Comparison of ENCODE assay signal across 12 cellular contexts in the genomic region with DNA sequence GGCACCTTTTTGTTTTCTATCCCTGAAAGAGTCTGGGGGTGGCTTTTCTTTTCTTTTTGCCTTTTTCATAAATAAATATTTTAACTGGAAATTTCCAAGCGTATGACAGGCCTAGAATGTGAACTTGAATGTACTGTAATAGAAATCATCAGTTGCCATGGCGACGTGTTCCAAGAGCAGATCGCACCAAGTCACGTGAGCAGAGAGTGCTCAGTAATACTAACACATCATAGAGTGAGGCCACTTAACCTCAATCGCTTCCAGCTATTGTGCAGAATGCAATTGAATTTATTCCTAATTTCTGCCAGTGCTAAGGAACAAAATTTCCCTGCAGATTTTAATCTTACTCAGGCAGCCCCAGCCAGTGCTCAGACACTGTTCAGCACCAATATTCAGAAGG. TPM values are rescaled to one million over a fixed set of nuclear protein-coding genes. Genes with fewer than 3 reads are reported as not detected.
DNase-seq lines count a peak whose midpoint lies in the region; ATAC-seq, FAIRE-seq and TF ChIP-seq lines count a peak whose summit lies in the region.
"Had no signal": no experiment of that assay in that cellular context is flagged by ENCODE, and none has a peak within 500 bp of the region (broad histone marks: within the 10 kb centered on the region; RNA-seq: fewer than 3 reads in every experiment).

No MANE protein-coding gene starts in this region.

- peaks cover 3% of the 10 kb centered on the region for H3K27me3 Mint-ChIP-seq in astrocyte (ENCODE audit: low read depth, unreplicated experiment)
- no peaks in the 10 kb centered on the region for H3K27me3 Mint-ChIP-seq in stimulated activated naive B cell treated with anti-CD40 and anti-IgM and Interleukin-4, amounts not matched to agents 10 μg/mL and 1 μg/mL and 100 μg/mL, for 72 hours

- no peak overlapping the region for H4K91ac ChIP-seq in IMR-90 (ENCODE audit: insufficient read depth, low read depth, low read length)

- H3K4me3 ChIP-seq in AG04449 (ENCODE audit: low read depth, low read length): no peak overlapping the region
- H3K4me3 ChIP-seq in IMR-90 (ENCODE audit: insufficient read depth, low read depth, low read length): no peak overlapping the region
- no peak overlapping the region for H3K4me3 ChIP-seq in astrocyte (ENCODE audit: insufficient read depth, low read depth, low read length)

- FAIRE-seq in astrocyte (lab: Jason Lieb, UNC): no peak

- no peak overlapping the region for H2BK5ac ChIP-seq in IMR-90 (ENCODE audit: low read depth, low read length, poor library complexity, severe bottlenecking)

- no peak for TF ChIP-seq RAD21 in IMR-90 (IDR thresholded peaks at IDR 0.05; ENCODE audit: low read length)

- peak; percentile 49 for DNase-seq in AG04449 (ENCODE audit: low read depth, low spot score)
- DNase-seq in IMR-90: peak; percentile 80
- DNase-seq in astrocyte (ENCODE audit: low read depth): peak; percentile 69
- peak; percentile 87 for DNase-seq in left kidney (ENCODE audit: low read depth, low spot score)
- DNase-seq in GM19238 (ENCODE audit: insufficient read length, low spot score): no peak
- DNase-seq in GM13976 (ENCODE audit: low spot score): no peak
- DNase-seq in stimulated activated naive B cell treated with anti-CD40 and anti-IgM and Interleukin-4, amounts not matched to agents 10 μg/mL and 1 μg/mL and 100 μg/mL, for 72 hours: no peak
- DNase-seq: activated gamma-delta T cell treated with Interleukin-2 at 50 U/mL for 16 hours; Calu3; islet precursor cell; stimulated activated CD4-positive, alpha-beta T cell treated with anti-CD3 and anti-CD28 coated beads, Interleukin-2, amount 100 ng/mL, for 48 hours had no signal

- H4K8ac ChIP-seq in IMR-90 (ENCODE audit: low read depth in 2 of 2, low read length in 2 of 2): no peak overlapping the region

- no peak overlapping the region for H3K14ac ChIP-seq in IMR-90 (replicated peaks; ENCODE audit: low read depth, low read length)

- in situ Hi-C loops in IMR-90 (cut with MboI; ENCODE audit: low sequenced_read_pairs) (no loop called here), GM13976 (cut with MboI; ENCODE audit: low sequenced_read_pairs, unreplicated experiment) (no loop called here)

- peaks cover 1% of the 10 kb centered on the region; the same call in 1 of the 2 replicates for H3K27me3 ChIP-seq in IMR-90 (ENCODE audit: control insufficient read depth, insufficient read depth, low read length)
- H3K27me3 ChIP-seq in astrocyte (ENCODE audit: insufficient read depth, low read length): no peaks in the 10 kb centered on the region

- H3K9me3 ChIP-seq in IMR-90 (ENCODE audit: control insufficient read depth, insufficient read depth, low read length) (no peaks in the 10 kb centered on the region), astrocyte (ENCODE audit: insufficient read depth, low read depth, low read length) (no peaks in the 10 kb centered on the region)

- no peak overlapping the region for H2AK9ac ChIP-seq in IMR-90 (replicated peaks; ENCODE audit: low read depth, low read length, poor library complexity)

- H4K20me1 ChIP-seq in IMR-90 (ENCODE audit: insufficient read depth, low read length) (no peaks in the 10 kb centered on the region), astrocyte (ENCODE audit: insufficient read depth, low read length) (no peaks in the 10 kb centered on the region)

- no peak overlapping the region for H3K18ac ChIP-seq in IMR-90 (ENCODE audit: low read depth, low read length)

- H3K4me3 Mint-ChIP-seq in astrocyte (ENCODE audit: unreplicated experiment): no peak overlapping the region
- no peak overlapping the region for H3K4me3 Mint-ChIP-seq in stimulated activated naive B cell treated with anti-CD40 and anti-IgM and Interleukin-4, amounts not matched to agents 10 μg/mL and 1 μg/mL and 100 μg/mL, for 72 hours

- peak; percentile 86 for ATAC-seq in IMR-90 (ENCODE audit: low read depth)
- ATAC-seq in HG03571 (IDR thresholded peaks at IDR 0.05; ENCODE audit: unreplicated experiment): no peak
- ATAC-seq in stimulated activated naive B cell treated with anti-CD40 and anti-IgM and Interleukin-4, amounts not matched to agents 10 μg/mL and 1 μg/mL and 100 μg/mL, for 72 hours (replicated peaks): no peak

- no peaks in the 10 kb centered on the region for H3K9me3 Mint-ChIP-seq in astrocyte (ENCODE audit: unreplicated experiment)
- H3K9me3 Mint-ChIP-seq in stimulated activated naive B cell treated with anti-CD40 and anti-IgM and Interleukin-4, amounts not matched to agents 10 μg/mL and 1 μg/mL and 100 μg/mL, for 72 hours: no peaks in the 10 kb centered on the region

- H4K5ac ChIP-seq in IMR-90 (ENCODE audit: low read depth, low read length): no peak overlapping the region

- H3K27ac Mint-ChIP-seq in astrocyte (ENCODE audit: unreplicated experiment): no peak overlapping the region
- H3K27ac Mint-ChIP-seq in stimulated activated naive B cell treated with anti-CD40 and anti-IgM and Interleukin-4, amounts not matched to agents 10 μg/mL and 1 μg/mL and 100 μg/mL, for 72 hours: no peak overlapping the region

- H3K79me1 ChIP-seq in IMR-90 (ENCODE audit: low read depth in 1 of 2, low read length in 2 of 2): no peaks in the 10 kb centered on the region

- dilution Hi-C loops in IMR-90 (cut with HindIII; ENCODE audit: low sequenced_read_pairs, unreplicated experiment): no loop called here

- H3K36me3 Mint-ChIP-seq in astrocyte (ENCODE audit: low read depth, unreplicated experiment): no peaks in the 10 kb centered on the region
- H3K36me3 Mint-ChIP-seq in stimulated activated naive B cell treated with anti-CD40 and anti-IgM and Interleukin-4, amounts not matched to agents 10 μg/mL and 1 μg/mL and 100 μg/mL, for 72 hours: no peaks in the 10 kb centered on the region

- no CpG with 5 or more reads among the region's 6 CpGs for whole genome bisulfite sequencing in IMR-90 (ENCODE audit: extremely low coverage in 2 of 2, insufficient read length in 1 of 2), 2 experiments

- POLR2A ChIA-PET in AG04449 (lab: Yijun Ruan, JAX) (no interaction called here), IMR-90 (lab: Charles Lee; ENCODE audit: unreplicated experiment) (no interaction called here)

- H3K9ac ChIP-seq in IMR-90 (ENCODE audit: low read depth, low read length): no peak overlapping the region
- no peak overlapping the region for H3K9ac ChIP-seq in astrocyte (ENCODE audit: low read length)

- H3K9me1 ChIP-seq in IMR-90 (ENCODE audit: insufficient read depth, low read length): no peaks in the 10 kb centered on the region

- H3K23ac ChIP-seq in IMR-90 (ENCODE audit: low read depth, low read length): no peak overlapping the region

- no peak for TF ChIP-seq POLR2A in IMR-90 (IDR thresholded peaks at IDR 0.05; ENCODE audit: low read depth, low read length)

- H2BK120ac ChIP-seq in IMR-90 (ENCODE audit: low read depth, low read length): no peak overlapping the region

- H3K4me1 ChIP-seq in IMR-90 (ENCODE audit: control insufficient read depth, insufficient read depth, low read length): no peaks in the 10 kb centered on the region
- peaks cover 9% of the 10 kb centered on the region for H3K4me1 ChIP-seq in astrocyte (ENCODE audit: insufficient read depth, low read length)

- no peak for TF ChIP-seq CTCF in AG04449 (IDR thresholded peaks at IDR 0.05; ENCODE audit: insufficient read depth, low read length, missing control alignments)
- no peak for TF ChIP-seq CTCF in IMR-90 (conservative IDR thresholded peaks at IDR 0.05; ENCODE audit: low read depth, low read length)
- TF ChIP-seq CTCF in astrocyte (IDR thresholded peaks at IDR 0.05; ENCODE audit: insufficient read depth, low read depth, low read length): no peak
- no peak for TF ChIP-seq CTCF in GM13976 (IDR thresholded peaks at IDR 0.05; ENCODE audit: borderline replicate concordance, control extremely low read depth, extremely low read depth, insufficient read depth, missing control alignments)

- H2AFZ ChIP-seq in IMR-90 (replicated peaks; ENCODE audit: low read length, poor library complexity): no peak overlapping the region
- no peak overlapping the region for H2AFZ ChIP-seq in astrocyte (ENCODE audit: low read depth, low read length)

- no peak overlapping the region for H3K4me2 ChIP-seq in IMR-90 (ENCODE audit: low read depth, low read length)
- H3K4me2 ChIP-seq in astrocyte (ENCODE audit: low read length): peak overlapping the region; percentile 36

- CTCF ChIA-PET in AG04449 (lab: Yijun Ruan, JAX) (no interaction called here), IMR-90 (lab: Yijun Ruan, JAX) (no interaction called here)

- intact Hi-C loops in IMR-90 (cut with micrococcal nuclease): no loop called here

- no peak overlapping the region for H3K56ac ChIP-seq in IMR-90 (ENCODE audit: extremely low read depth, insufficient read depth, low read length)

- no peaks in the 10 kb centered on the region for H3K79me2 ChIP-seq in astrocyte (ENCODE audit: insufficient read depth, low read length)

- H3K4me1 Mint-ChIP-seq in astrocyte (ENCODE audit: low read depth, unreplicated experiment): peaks cover 9% of the 10 kb centered on the region
- H3K4me1 Mint-ChIP-seq in stimulated activated naive B cell treated with anti-CD40 and anti-IgM and Interleukin-4, amounts not matched to agents 10 μg/mL and 1 μg/mL and 100 μg/mL, for 72 hours: peaks cover 7 to 8% of the 10 kb centered on the region in 2 donors

- H3K36me3 ChIP-seq in IMR-90 (ENCODE audit: control insufficient read depth, insufficient read depth, low read length): no peaks in the 10 kb centered on the region
- H3K36me3 ChIP-seq in astrocyte (ENCODE audit: insufficient read depth, low read length): no peaks in the 10 kb centered on the region

- H3K4ac ChIP-seq in IMR-90 (ENCODE audit: low read depth, low read length): no peak overlapping the region

- no peak overlapping the region for H2AK5ac ChIP-seq in IMR-90 (ENCODE audit: low read depth, low read length)

- no peak overlapping the region for H3K27ac ChIP-seq in IMR-90 (ENCODE audit: insufficient read depth, low read length)
- no peak overlapping the region for H3K27ac ChIP-seq in astrocyte (ENCODE audit: low read depth, low read length)

- BruUV-seq in IMR-90 (replicated peaks; lab: Mats Ljungman, UMichigan): no TSS peak

- H2BK15ac ChIP-seq in IMR-90 (ENCODE audit: low read depth, low read length): no peak overlapping the region

- H2BK20ac ChIP-seq in IMR-90 (ENCODE audit: low read depth, low read length): no peak overlapping the region

TF ChIP-seq in IMR-90, 13 proteins besides CTCF, POLR2A, EP300 and RAD21 (continues in another document):
- no peak for TF ChIP-seq MXI1 (IDR thresholded peaks at IDR 0.05; ENCODE audit: borderline replicate concordance, low read depth, low read length)
- TF ChIP-seq, protein P1, sequence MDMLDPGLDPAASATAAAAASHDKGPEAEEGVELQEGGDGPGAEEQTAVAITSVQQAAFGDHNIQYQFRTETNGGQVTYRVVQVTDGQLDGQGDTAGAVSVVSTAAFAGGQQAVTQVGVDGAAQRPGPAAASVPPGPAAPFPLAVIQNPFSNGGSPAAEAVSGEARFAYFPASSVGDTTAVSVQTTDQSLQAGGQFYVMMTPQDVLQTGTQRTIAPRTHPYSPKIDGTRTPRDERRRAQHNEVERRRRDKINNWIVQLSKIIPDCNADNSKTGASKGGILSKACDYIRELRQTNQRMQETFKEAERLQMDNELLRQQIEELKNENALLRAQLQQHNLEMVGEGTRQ (IDR thresholded peaks at IDR 0.05; ENCODE audit: low read depth, low read length): peak; percentile 88

RNA-seq across cellular contexts. Expression of a gene that starts 26.1 kb away (rescaled TPM):
- total RNA-seq in IMR-90 (2012; rRNA removed) (under 0.01 TPM in 1 of 2 replicates, not detected in the other), astrocyte (1.2 TPM in 2 replicates)
- polyA plus RNA-seq in IMR-90 (2012; rRNA removed): not detected in 2 replicates
- not detected in 2 replicates for polyA plus RNA-seq in IMR-90 (2012; cell fraction: cytosol; rRNA removed)
- 0.14 TPM in 1 of 2 replicates, not detected in the other for polyA plus RNA-seq in IMR-90 (2012; cell fraction: nucleus; rRNA removed; ENCODE audit: low replicate concordance)

Comparison
In these comparisons a context has a peak if more than half of its experiments do, and no peak if none do; other contexts are left out.
1. DNase-seq: peak in AG04449 (single experiment), IMR-90 (single experiment), astrocyte (single experiment) and left kidney (single experiment); none in GM19238 (single experiment), GM13976 (single experiment) and stimulated activated naive B cell treated with anti-CD40 and anti-IgM and Interleukin-4, amounts not matched to agents 10 μg/mL and 1 μg/mL and 100 μg/mL, for 72 hours (single experiment).